In the genomic region with DNA sequence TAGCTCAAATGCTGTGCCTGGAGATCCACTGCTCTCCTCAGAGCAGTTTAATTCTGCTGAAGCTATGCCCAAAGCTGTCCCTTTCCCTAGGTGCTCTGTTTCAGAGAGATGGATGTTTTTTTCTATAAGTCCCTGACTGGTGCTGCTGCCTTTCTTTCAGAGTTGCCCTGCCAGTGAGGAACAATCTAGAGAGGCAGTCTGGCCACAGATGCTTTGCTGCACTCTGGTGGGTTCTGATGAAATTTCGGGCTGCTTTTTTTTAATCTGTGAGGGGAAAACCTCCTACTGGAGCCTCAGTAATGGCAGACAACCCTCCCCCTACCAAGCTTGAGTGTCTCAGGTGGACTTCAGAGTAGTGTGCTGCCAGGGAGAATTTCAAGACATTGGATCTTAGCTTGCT, we compare ENCODE assay signal across 26 cellular contexts.
"Had no signal": no experiment of that assay in that cellular context is flagged by ENCODE, and none has a peak within 500 bp of the region (broad histone marks: within the 10 kb centered on the region; RNA-seq: fewer than 3 reads in every experiment).

No MANE protein-coding gene starts in this region.

- H3K9me3 ChIP-seq: ascending aorta, body of pancreas, MG63 had no signal

- H3K36me3 ChIP-seq: ascending aorta, MG63, WERI-Rb-1 had no signal

- H3K27ac Mint-ChIP-seq: activated CD8-positive, alpha-beta T cell treated with anti-CD3 and anti-CD28 coated beads for 36 hours; activated naive CD4-positive, alpha-beta T cell treated with anti-CD3 and anti-CD28 coated beads, Interleukin-2, amount 50 U/mL, for 24 hours had no signal

- ATAC-seq: activated CD4-positive, CD25-positive, alpha-beta regulatory T cell treated with anti-CD3 and anti-CD28 coated beads, Interleukin-2, amount 50 U/mL, for 24 hours; activated CD8-positive, alpha-beta T cell treated with anti-CD3 and anti-CD28 coated beads for 36 hours; body of pancreas; Panc1; Right ventricle myocardium inferior had no signal

- H3K36me3 Mint-ChIP-seq: activated naive CD4-positive, alpha-beta T cell treated with anti-CD3 and anti-CD28 coated beads, Interleukin-2, amount 50 U/mL, for 24 hours had no signal

- H3K4me1 ChIP-seq: ascending aorta, body of pancreas had no signal

- H3K27ac ChIP-seq: ascending aorta, body of pancreas, SK-N-MC, WERI-Rb-1 had no signal

- H3K27me3 ChIP-seq: ascending aorta, body of pancreas, MG63 had no signal

- H3K4me1 Mint-ChIP-seq: activated naive CD4-positive, alpha-beta T cell treated with anti-CD3 and anti-CD28 coated beads, Interleukin-2, amount 50 U/mL, for 24 hours had no signal

- H3K4me3 Mint-ChIP-seq: activated CD8-positive, alpha-beta T cell treated with anti-CD3 and anti-CD28 coated beads for 36 hours; activated naive CD4-positive, alpha-beta T cell treated with anti-CD3 and anti-CD28 coated beads, Interleukin-2, amount 50 U/mL, for 24 hours had no signal

- H3K9me3 Mint-ChIP-seq: activated CD8-positive, alpha-beta T cell treated with anti-CD3 and anti-CD28 coated beads for 36 hours had no signal

- DNase-seq: activated CD4-positive, alpha-beta T cell treated with anti-CD3 and anti-CD28 coated beads for 4 hours; activated CD8-positive, alpha-beta memory T cell treated with anti-CD3 and anti-CD28 coated beads, Interleukin-2, amount 50 U/mL, for 48 hours; activated CD8-positive, alpha-beta T cell treated with anti-CD3 and anti-CD28 coated beads for 36 hours; activated naive CD4-positive, alpha-beta T cell; activated T-cell treated with anti-CD3 and anti-CD28 coated beads, Interleukin-2, amount 50 U/mL, for 1 hour; amniotic stem cell; body of pancreas; MG63; MV-4-11; NCI-H1092 treated with DMSO at 0.1 percent for 48 hours; NCI-H1436; NCI-H1694 treated with DMSO at 0.1 percent for 48 hours; NCI-H2029 treated with DMSO at 0.1 percent for 48 hours; NCI-H510A treated with DMSO at 0.1 percent for 48 hours; NCI-H69; NK-92 treated with Interleukin-12 subunit alpha and Interleukin-12 subunit beta, amount 100 ng/mL, for 24 hours; OCI-M1; RPMI8226; T-helper 1 cell; WERI-Rb-1 had no signal

- H3K27me3 Mint-ChIP-seq: activated CD8-positive, alpha-beta T cell treated with anti-CD3 and anti-CD28 coated beads for 36 hours; activated naive CD4-positive, alpha-beta T cell treated with anti-CD3 and anti-CD28 coated beads, Interleukin-2, amount 50 U/mL, for 24 hours had no signal

- H3K4me3 ChIP-seq: ascending aorta, body of pancreas, MG63, SK-N-MC had no signal
